7 cellular contexts compared by ENCODE assay signal in the genomic region with DNA sequence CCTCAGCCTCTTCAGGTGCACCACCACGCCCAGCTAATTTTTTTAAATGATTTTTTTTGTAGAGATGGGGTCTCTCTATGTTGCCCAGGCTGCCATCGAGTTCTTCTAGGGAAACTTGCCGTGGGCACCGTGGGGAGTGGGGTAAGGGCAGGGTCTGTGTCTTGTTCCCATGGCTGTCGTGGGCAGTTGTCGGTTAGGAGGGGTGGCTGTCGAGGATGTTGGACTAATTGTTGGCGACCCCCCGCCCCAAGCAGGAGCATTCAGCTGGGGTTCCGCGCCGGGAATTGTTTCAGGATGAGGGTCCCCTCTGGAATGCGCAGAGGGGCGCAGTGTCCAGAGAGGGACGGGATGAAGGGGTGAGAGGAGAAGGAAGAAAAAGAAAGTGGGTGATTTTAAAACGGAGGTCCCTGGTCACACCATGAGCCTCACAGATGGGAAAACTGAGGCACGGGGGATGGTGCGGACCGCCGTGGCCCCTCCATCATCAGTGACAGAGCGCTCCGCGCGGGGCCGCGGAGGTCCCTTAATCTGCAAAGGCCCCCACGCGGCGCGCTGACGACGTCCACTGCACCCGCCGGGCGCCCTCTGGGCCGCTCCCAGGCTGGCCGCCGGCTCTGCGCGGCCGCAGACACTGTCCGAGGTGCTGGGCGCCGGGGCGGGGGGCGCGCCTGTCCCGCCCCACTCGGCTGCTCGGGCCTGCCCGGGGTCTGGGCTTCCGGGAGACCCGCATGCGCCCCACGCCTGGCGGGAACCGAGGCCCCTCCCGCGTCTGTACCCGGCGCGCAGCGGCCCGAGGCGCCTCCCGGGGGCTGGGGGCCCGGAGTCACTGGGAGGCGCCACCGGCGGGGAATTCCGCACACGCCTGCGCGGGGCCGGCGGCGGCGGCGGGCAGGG. TPM values are rescaled to one million over a fixed set of nuclear protein-coding genes. Genes with fewer than 3 reads are reported as not detected.
DNase-seq lines count a peak whose midpoint lies in the region; ATAC-seq and TF ChIP-seq lines count a peak whose summit lies in the region.

No MANE protein-coding gene starts in this region.

- peak; percentile 27 for ATAC-seq in HG03342 (IDR thresholded peaks at IDR 0.05; ENCODE audit: unreplicated experiment)

- CTCF ChIA-PET in RWPE1 (lab: Yijun Ruan, JAX): no interaction called here
- CTCF ChIA-PET in activated naive CD4-positive, alpha-beta T cell treated with anti-CD3 and anti-CD28 coated beads for 36 hours (lab: Charles Lee): no interaction called here

- H3K4me1 Mint-ChIP-seq in activated naive CD4-positive, alpha-beta T cell treated with anti-CD3 and anti-CD28 coated beads for 36 hours (ENCODE audit: low read depth): peaks cover 70% of the 10 kb centered on the region
- H3K4me1 Mint-ChIP-seq in type B pancreatic cell (ENCODE audit: unreplicated experiment): peaks cover 11% of the 10 kb centered on the region

- intact Hi-C loops in activated naive CD4-positive, alpha-beta T cell treated with anti-CD3 and anti-CD28 coated beads for 36 hours (cut with micrococcal nuclease): loop anchor here (2.0 to 10.0 kb wide), 6 partner anchors 41 to 632 kb away; partner anchors contain the start of gene CBX8

- no peaks in the 10 kb centered on the region for H3K27me3 Mint-ChIP-seq in activated naive CD4-positive, alpha-beta T cell treated with anti-CD3 and anti-CD28 coated beads for 36 hours (ENCODE audit: low read depth)
- no peaks in the 10 kb centered on the region for H3K27me3 Mint-ChIP-seq in type B pancreatic cell

- peak overlapping the region; percentile 96 for H3K27ac Mint-ChIP-seq in activated naive CD4-positive, alpha-beta T cell treated with anti-CD3 and anti-CD28 coated beads for 36 hours
- peak overlapping the region; percentile 93 for H3K27ac Mint-ChIP-seq in type B pancreatic cell

- H3K9me3 Mint-ChIP-seq in activated naive CD4-positive, alpha-beta T cell treated with anti-CD3 and anti-CD28 coated beads for 36 hours: no peaks in the 10 kb centered on the region
- no peaks in the 10 kb centered on the region for H3K9me3 Mint-ChIP-seq in type B pancreatic cell

- POLR2A ChIA-PET in RWPE1 (lab: Yijun Ruan, JAX; ENCODE audit: low non-redundant PET): no interaction called here

- TF ChIP-seq CTCF in GM13976 (IDR thresholded peaks at IDR 0.05; ENCODE audit: borderline replicate concordance, control extremely low read depth, extremely low read depth, insufficient read depth, missing control alignments) (no peak), RWPE1 (conservative IDR thresholded peaks at IDR 0.05; ENCODE audit: low read depth) (no peak), type B pancreatic cell (conservative IDR thresholded peaks at IDR 0.05) (no peak)

- peak; percentile 94 for DNase-seq in GM13976 (ENCODE audit: low spot score)
- DNase-seq in RWPE1 (ENCODE audit: low spot score): peak; percentile 79
- peak; percentile 75 for DNase-seq in activated naive CD4-positive, alpha-beta T cell treated with anti-CD3 and anti-CD28 coated beads for 36 hours
- peak; percentile 51 for DNase-seq in globus pallidus (ENCODE audit: low spot score)
- DNase-seq in occipital lobe (lab: John Stamatoyannopoulos, UW): peak; percentile 16
- DNase-seq in type B pancreatic cell (ENCODE audit: extremely low spot score, unreplicated experiment): no peak

- H3K27ac ChIP-seq in RWPE1: peak overlapping the region; percentile 98

- in situ Hi-C loops in GM13976 (cut with MboI; ENCODE audit: low sequenced_read_pairs, unreplicated experiment): no loop called here

- peaks cover 21% of the 10 kb centered on the region for H3K36me3 Mint-ChIP-seq in activated naive CD4-positive, alpha-beta T cell treated with anti-CD3 and anti-CD28 coated beads for 36 hours (ENCODE audit: low read depth)
- H3K36me3 Mint-ChIP-seq in type B pancreatic cell: no peaks in the 10 kb centered on the region

- peak overlapping the region; percentile 85 for H3K4me3 Mint-ChIP-seq in activated naive CD4-positive, alpha-beta T cell treated with anti-CD3 and anti-CD28 coated beads for 36 hours
- H3K4me3 Mint-ChIP-seq in type B pancreatic cell: peak overlapping the region; percentile 92

RNA-seq across cellular contexts. Expression of gene RNF213, which starts 0.8 kb away (rescaled TPM):
- 100 to 1,000 TPM; 234 to 250 TPM for total RNA-seq in activated naive CD4-positive, alpha-beta T cell treated with anti-CD3 and anti-CD28 coated beads for 36 hours
- total RNA-seq in occipital lobe (17.5 TPM), type B pancreatic cell (ENCODE audit: low replicate concordance) (47.3 and 57.0 TPM in 2 replicates)

RNA-seq across cellular contexts. Expression of gene SLC26A11, which starts 39.7 kb away (rescaled TPM):
- 1 to 10 TPM; 4.0 to 5.4 TPM for total RNA-seq in activated naive CD4-positive, alpha-beta T cell treated with anti-CD3 and anti-CD28 coated beads for 36 hours
- total RNA-seq in occipital lobe (4.8 TPM), type B pancreatic cell (ENCODE audit: low replicate concordance) (23.6 and 26.4 TPM in 2 replicates)

RNA-seq across cellular contexts. Expression of gene SGSH, which starts 39.8 kb away (rescaled TPM):
- 10 to 100 TPM; 30.3 to 32.1 TPM for total RNA-seq in activated naive CD4-positive, alpha-beta T cell treated with anti-CD3 and anti-CD28 coated beads for 36 hours
- 1.9 TPM for total RNA-seq in occipital lobe
- total RNA-seq in type B pancreatic cell (ENCODE audit: low replicate concordance): 40.5 and 45.4 TPM in 2 replicates

Comparison
In these comparisons a context has a peak if more than half of its experiments do, and no peak if none do; other contexts are left out.
1. RNA of gene SGSH, which starts 39.8 kb away (total RNA-seq): 40.5 to 45.4 TPM in type B pancreatic cell and 30.3 to 32.1 TPM in activated naive CD4-positive, alpha-beta T cell treated with anti-CD3 and anti-CD28 coated beads for 36 hours; 1.9 TPM in occipital lobe (single experiment); every median in the first group is over 10 times any median in the second.